Comparison of ENCODE assay signal across 1 cellular context in genomic region chr12:124741211-124741610, GRCh38.
TF ChIP-seq lines count a peak whose summit lies in the region.

No MANE protein-coding gene starts in this region.

TF ChIP-seq in HCT116, 20 proteins besides CTCF, POLR2A, EP300 and RAD21 (continued from another document):
- TF ChIP-seq FOSL1 (IDR thresholded peaks at IDR 0.05; ENCODE audit: low read depth) = no peak
- TF ChIP-seq, protein P1, sequence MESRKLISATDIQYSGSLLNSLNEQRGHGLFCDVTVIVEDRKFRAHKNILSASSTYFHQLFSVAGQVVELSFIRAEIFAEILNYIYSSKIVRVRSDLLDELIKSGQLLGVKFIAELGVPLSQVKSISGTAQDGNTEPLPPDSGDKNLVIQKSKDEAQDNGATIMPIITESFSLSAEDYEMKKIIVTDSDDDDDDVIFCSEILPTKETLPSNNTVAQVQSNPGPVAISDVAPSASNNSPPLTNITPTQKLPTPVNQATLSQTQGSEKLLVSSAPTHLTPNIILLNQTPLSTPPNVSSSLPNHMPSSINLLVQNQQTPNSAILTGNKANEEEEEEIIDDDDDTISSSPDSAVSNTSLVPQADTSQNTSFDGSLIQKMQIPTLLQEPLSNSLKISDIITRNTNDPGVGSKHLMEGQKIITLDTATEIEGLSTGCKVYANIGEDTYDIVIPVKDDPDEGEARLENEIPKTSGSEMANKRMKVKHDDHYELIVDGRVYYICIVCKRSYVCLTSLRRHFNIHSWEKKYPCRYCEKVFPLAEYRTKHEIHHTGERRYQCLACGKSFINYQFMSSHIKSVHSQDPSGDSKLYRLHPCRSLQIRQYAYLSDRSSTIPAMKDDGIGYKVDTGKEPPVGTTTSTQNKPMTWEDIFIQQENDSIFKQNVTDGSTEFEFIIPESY (IDR thresholded peaks at IDR 0.05; ENCODE audit: extremely low read depth, insufficient replicate concordance, low read length) = no peak
- no peak for TF ChIP-seq POLR2AphosphoS5 (IDR thresholded peaks at IDR 0.05; ENCODE audit: low read depth, low read length)
- no peak for TF ChIP-seq JUND (IDR thresholded peaks at IDR 0.05)
- TF ChIP-seq SRF (IDR thresholded peaks at IDR 0.05; ENCODE audit: low read depth) = no peak
- TF ChIP-seq REST (IDR thresholded peaks at IDR 0.05; ENCODE audit: low read depth) = no peak
- TF ChIP-seq EZH2phosphoT487 (IDR thresholded peaks at IDR 0.05; ENCODE audit: borderline replicate concordance) = no peak
- TF ChIP-seq, protein P2, sequence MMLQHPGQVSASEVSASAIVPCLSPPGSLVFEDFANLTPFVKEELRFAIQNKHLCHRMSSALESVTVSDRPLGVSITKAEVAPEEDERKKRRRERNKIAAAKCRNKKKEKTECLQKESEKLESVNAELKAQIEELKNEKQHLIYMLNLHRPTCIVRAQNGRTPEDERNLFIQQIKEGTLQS (IDR thresholded peaks at IDR 0.05) = no peak
- no peak for TF ChIP-seq EZH2 (IDR thresholded peaks at IDR 0.05)
